In the genomic region with DNA sequence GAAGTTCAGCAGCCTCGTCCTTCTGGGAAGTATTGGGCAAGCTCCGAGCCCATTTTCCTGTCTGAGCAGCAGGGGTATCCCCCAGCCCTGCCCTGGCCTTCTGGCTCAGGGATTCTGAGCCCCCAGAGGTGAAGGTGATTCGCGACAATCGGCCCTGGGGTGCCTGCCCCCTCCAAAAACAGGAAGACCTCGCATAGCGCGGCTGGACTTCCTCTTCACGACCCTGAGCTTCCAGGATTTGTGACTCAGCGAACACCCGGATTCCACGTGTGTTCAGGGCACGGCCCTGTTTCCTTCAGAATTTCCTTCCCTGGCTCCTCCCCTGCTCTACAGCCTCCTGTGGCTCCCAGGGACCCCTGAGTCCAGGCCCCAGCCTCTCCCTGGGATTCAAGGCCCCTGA, we compare ENCODE assay signal across 1 cellular context.
TF ChIP-seq lines count a peak whose summit lies in the region.

A gene with protein sequence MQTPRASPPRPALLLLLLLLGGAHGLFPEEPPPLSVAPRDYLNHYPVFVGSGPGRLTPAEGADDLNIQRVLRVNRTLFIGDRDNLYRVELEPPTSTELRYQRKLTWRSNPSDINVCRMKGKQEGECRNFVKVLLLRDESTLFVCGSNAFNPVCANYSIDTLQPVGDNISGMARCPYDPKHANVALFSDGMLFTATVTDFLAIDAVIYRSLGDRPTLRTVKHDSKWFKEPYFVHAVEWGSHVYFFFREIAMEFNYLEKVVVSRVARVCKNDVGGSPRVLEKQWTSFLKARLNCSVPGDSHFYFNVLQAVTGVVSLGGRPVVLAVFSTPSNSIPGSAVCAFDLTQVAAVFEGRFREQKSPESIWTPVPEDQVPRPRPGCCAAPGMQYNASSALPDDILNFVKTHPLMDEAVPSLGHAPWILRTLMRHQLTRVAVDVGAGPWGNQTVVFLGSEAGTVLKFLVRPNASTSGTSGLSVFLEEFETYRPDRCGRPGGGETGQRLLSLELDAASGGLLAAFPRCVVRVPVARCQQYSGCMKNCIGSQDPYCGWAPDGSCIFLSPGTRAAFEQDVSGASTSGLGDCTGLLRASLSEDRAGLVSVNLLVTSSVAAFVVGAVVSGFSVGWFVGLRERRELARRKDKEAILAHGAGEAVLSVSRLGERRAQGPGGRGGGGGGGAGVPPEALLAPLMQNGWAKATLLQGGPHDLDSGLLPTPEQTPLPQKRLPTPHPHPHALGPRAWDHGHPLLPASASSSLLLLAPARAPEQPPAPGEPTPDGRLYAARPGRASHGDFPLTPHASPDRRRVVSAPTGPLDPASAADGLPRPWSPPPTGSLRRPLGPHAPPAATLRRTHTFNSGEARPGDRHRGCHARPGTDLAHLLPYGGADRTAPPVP (minus strand): TSS at position 116 of the 400 bp plus-strand sequence. CDS start 1,227 bp downstream, outside the sequence.

TF ChIP-seq in HepG2, 621 proteins besides CTCF, POLR2A, EP300 and RAD21:
- peak; percentile 20 for TF ChIP-seq AGO2 (optimal IDR thresholded peaks at IDR 0.05; ENCODE audit: low read depth, low read length)
- TF ChIP-seq ZNF713 (CRISPR knock-in tag; IDR thresholded peaks at IDR 0.05): no peak
- no peak for TF ChIP-seq ZNF501 (CRISPR knock-in tag; IDR thresholded peaks at IDR 0.05)
